In genomic region chr9:106177216-106177615, GRCh38 we compare ENCODE assay signal across 12 cellular contexts.
DNase-seq lines count a peak whose midpoint lies in the region; ATAC-seq and TF ChIP-seq lines count a peak whose summit lies in the region.
"Had no signal": no experiment of that assay in that cellular context is flagged by ENCODE, and none has a peak within 500 bp of the region (broad histone marks: within the 10 kb centered on the region; RNA-seq: fewer than 3 reads in every experiment).

No MANE protein-coding gene starts in this region.

- no peaks in the 10 kb centered on the region for H3K4me1 ChIP-seq in foreskin keratinocyte
- H3K4me1 ChIP-seq in PC-3 (ENCODE audit: insufficient read depth, low read length), result no peaks in the 10 kb centered on the region

- H3F3A ChIP-seq in PC-3 (ENCODE audit: low read length, unreplicated experiment), result no peaks in the 10 kb centered on the region

- in situ Hi-C loops in G401 (cut with HindIII; ENCODE audit: low sequenced_read_pairs), result no loop called here

- H2AFZ ChIP-seq in PC-3 (ENCODE audit: low read length), result no peak overlapping the region

- intact Hi-C loops in PC-3 (cut with micrococcal nuclease), result no loop called here

- TF ChIP-seq CTCF in foreskin keratinocyte (conservative IDR thresholded peaks at IDR 0.05), result no peak
- TF ChIP-seq CTCF in PC-3 (conservative IDR thresholded peaks at IDR 0.05; ENCODE audit: low read depth, low read length), result no peak

- H3K27ac ChIP-seq in foreskin keratinocyte (no peak overlapping the region), PC-3 (ENCODE audit: low read length) (no peak overlapping the region)
- H3K27ac ChIP-seq: C4-2B had no signal

- H4K20me1 ChIP-seq in PC-3 (ENCODE audit: low read length), result no peaks in the 10 kb centered on the region

- no peak overlapping the region for H3K4me2 ChIP-seq in PC-3 (ENCODE audit: low read length)

- POLR2A ChIA-PET in PC-3 (lab: Charles Lee; ENCODE audit: unreplicated experiment), result no interaction called here

- H3K9me3 ChIP-seq in PC-3 (ENCODE audit: low read length), result no peaks in the 10 kb centered on the region

- H3K4me3 ChIP-seq in PC-3 (ENCODE audit: low read length), result no peak overlapping the region

- peak; percentile 21 for DNase-seq in G401 (ENCODE audit: low spot score)
- DNase-seq in cerebellum (ENCODE audit: low spot score), result peak; percentile 1
- peak; percentile 4 for DNase-seq in inferior parietal cortex (ENCODE audit: extremely low spot score)
- DNase-seq in putamen (ENCODE audit: low spot score), result peak; percentile 34
- no peak for DNase-seq in foreskin keratinocyte
- no peak for DNase-seq in left lobe of liver (ENCODE audit: low spot score)
- no peak for DNase-seq in PC-3
- DNase-seq: ACHN; CD4-positive, alpha-beta T cell; DMS79 treated with DMSO at 0.1 percent for 48 hours; H9 had no signal

- H3K9me2 ChIP-seq in PC-3 (replicated peaks; ENCODE audit: low read length), result no peaks in the 10 kb centered on the region

- CTCF ChIA-PET in PC-3 (lab: Charles Lee), result no interaction called here

- peaks cover 4% of the 10 kb centered on the region for H3K27me3 ChIP-seq in foreskin keratinocyte
- peaks cover 18% of the 10 kb centered on the region; the same call in 1 of the 2 replicates for H3K27me3 ChIP-seq in PC-3 (ENCODE audit: low read length)

- BruUV-seq in PC-3 (replicated peaks; lab: Mats Ljungman, UMichigan), result no TSS peak

- no peaks in the 10 kb centered on the region for H3K79me2 ChIP-seq in PC-3 (ENCODE audit: low read length)

- ATAC-seq in foreskin keratinocyte, result no peak
- ATAC-seq in left lobe of liver, result no peak
- ATAC-seq in PC-3, result no peak

- no peaks in the 10 kb centered on the region for H3K36me3 ChIP-seq in PC-3 (ENCODE audit: low read depth, low read length)

- H3K9ac ChIP-seq in PC-3 (ENCODE audit: low read length), result no peak overlapping the region

Comparison
In these comparisons a context has a peak if more than half of its experiments do, and no peak if none do; other contexts are left out.
1. DNase-seq: peak in G401 (single experiment), cerebellum (single experiment), inferior parietal cortex (single experiment) and putamen (single experiment); none in foreskin keratinocyte (0 of 2), left lobe of liver (single experiment) and PC-3 (single experiment).